In the genomic region with DNA sequence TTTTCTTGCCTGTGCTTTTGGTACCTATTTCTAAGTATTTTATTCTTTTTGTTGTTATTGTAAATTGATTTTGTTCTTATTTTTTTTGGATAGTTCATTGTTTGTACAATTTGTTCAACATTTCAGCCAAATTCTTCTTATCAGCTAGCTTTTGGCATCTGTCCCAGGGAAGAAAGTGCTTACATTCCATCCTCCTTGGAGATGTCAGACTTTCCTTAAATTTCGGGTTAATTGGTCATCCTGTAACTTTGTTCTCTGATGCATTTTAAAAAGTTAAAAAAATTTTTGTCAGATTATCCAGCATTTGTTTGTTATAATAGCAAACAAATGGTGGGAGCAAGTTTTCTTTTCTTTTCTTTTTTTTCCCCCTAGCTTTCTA, we compare ENCODE assay signal across 18 cellular contexts.
DNase-seq lines count a peak whose midpoint lies in the region; ATAC-seq, FAIRE-seq and TF ChIP-seq lines count a peak whose summit lies in the region.
"Had no signal": no experiment of that assay in that cellular context is flagged by ENCODE, and none has a peak within 500 bp of the region (broad histone marks: within the 10 kb centered on the region; RNA-seq: fewer than 3 reads in every experiment).

No MANE protein-coding gene starts in this region.

- CTCF ChIA-PET in K562 (lab: Yijun Ruan, JAX; ENCODE audit: low intra/inter-chr PET ratio), result interaction anchor here (1.9 kb wide), 1 partner anchor 741 kb away, joined by 9 read pairs; no protein-coding TSS in a partner anchor

- ATAC-seq in K562 (no peak), GM19328 (IDR thresholded peaks at IDR 0.05; ENCODE audit: unreplicated experiment) (no peak)

- intact Hi-C loops in K562 (cut with micrococcal nuclease), result loop anchor here (1.0 to 5.0 kb wide), 4 partner anchors 104 to 865 kb away; no protein-coding TSS in a partner anchor

- BruUV-seq in K562 (replicated peaks; lab: Mats Ljungman, UMichigan), result no TSS peak

- H3K36me3 ChIP-seq in K562 (ENCODE audit: control insufficient read depth, insufficient read depth, low read length), result no peaks in the 10 kb centered on the region
- H3K36me3 ChIP-seq: BLaER1 treated with 17β-estradiol and CSF1 and Interleukin-3, amounts not matched to agents 10 nM and 100 nM had no signal

- no peak for TF ChIP-seq RAD21 in K562 (CRISPR knock-in tag; conservative IDR thresholded peaks at IDR 0.05 in 1 of 2, IDR thresholded peaks at IDR 0.05 in 1 of 2)

- no peaks in the 10 kb centered on the region for H3K36me3 Mint-ChIP-seq in nephron (ENCODE audit: low read depth)
- H3K36me3 Mint-ChIP-seq in chondrocyte (ENCODE audit: low read depth), result no peaks in the 10 kb centered on the region

- no peak for FAIRE-seq in K562 (lab: Jason Lieb, UNC)
- FAIRE-seq: A549, GM12878, HTR-8/SVneo, RCC 7860 had no signal

- no peaks in the 10 kb centered on the region for H3K4me1 ChIP-seq in K562 (replicated peaks in 1 of 2; ENCODE audit: control insufficient read depth in 2 of 2, insufficient read depth in 2 of 2, low read length in 2 of 2)
- H3K4me1 ChIP-seq: A549; BLaER1 treated with 17β-estradiol and CSF1 and Interleukin-3, amounts not matched to agents 10 nM and 100 nM had no signal

- H3K79me2 ChIP-seq in K562 (ENCODE audit: control insufficient read depth, insufficient read depth, low read length), result no peaks in the 10 kb centered on the region

- no peaks in the 10 kb centered on the region for H3K9me3 ChIP-seq in K562 (replicated peaks; ENCODE audit: control insufficient read depth, insufficient read depth, low read depth, low read length)
- H3K9me3 ChIP-seq: A549 had no signal

- H3K27me3 ChIP-seq in K562 (ENCODE audit: control insufficient read depth in 2 of 2, insufficient read depth in 2 of 2, low read length in 2 of 2), result no peaks in the 10 kb centered on the region
- H3K27me3 ChIP-seq: BLaER1 treated with 17β-estradiol and CSF1 and Interleukin-3, amounts not matched to agents 10 nM and 100 nM had no signal

- H3K9me3 Mint-ChIP-seq in nephron, result peaks cover 14% of the 10 kb centered on the region
- peaks cover 4% of the 10 kb centered on the region for H3K9me3 Mint-ChIP-seq in chondrocyte (ENCODE audit: low read depth)
- H3K9me3 Mint-ChIP-seq: CD4-positive, alpha-beta T cell had no signal

- TF ChIP-seq CTCF in K562 (IDR thresholded peaks at IDR 0.05 in 2 of 3, conservative IDR thresholded peaks at IDR 0.05 in 1 of 3; ENCODE audit: insufficient read depth in 2 of 3, low read depth in 1 of 3, low read length in 3 of 3) (no peak), fibroblast of the aortic adventitia (IDR thresholded peaks at IDR 0.05; ENCODE audit: insufficient read depth, low read length) (no peak), nephron (IDR thresholded peaks at IDR 0.05; ENCODE audit: unreplicated experiment in 3 of 3) (no peak), chondrocyte (IDR thresholded peaks at IDR 0.05) (no peak)

- POLR2A ChIA-PET in K562 (lab: Yijun Ruan, JAX), result no interaction called here

- TF ChIP-seq POLR2A in K562 (conservative IDR thresholded peaks at IDR 0.05), result no peak

- H3K4me2 ChIP-seq in K562 (ENCODE audit: insufficient read depth, low read length), result no peak overlapping the region
- H3K4me2 ChIP-seq: A549; BLaER1 treated with 17β-estradiol and CSF1 and Interleukin-3, amounts not matched to agents 10 nM and 100 nM; GM23338 had no signal

- H3K4me3 ChIP-seq in K562 (no peak overlapping the region), fibroblast of the aortic adventitia (ENCODE audit: low read depth, low read length) (no peak overlapping the region)
- H3K4me3 ChIP-seq: A549; BLaER1 treated with 17β-estradiol and CSF1 and Interleukin-3, amounts not matched to agents 10 nM and 100 nM; GM12878; GM23338; SK-N-MC had no signal

- H3K4me1 Mint-ChIP-seq in nephron, result peaks cover 24% of the 10 kb centered on the region
- no peaks in the 10 kb centered on the region for H3K4me1 Mint-ChIP-seq in chondrocyte (ENCODE audit: low read depth)
- H3K4me1 Mint-ChIP-seq: GM23338 had no signal

- DNase-seq in EH (ENCODE audit: low read depth), result peak; percentile 2
- no peak for DNase-seq in K562 (ENCODE audit: extremely low read depth in 1 of 4, low spot score in 3 of 4)
- DNase-seq in fibroblast of the aortic adventitia (ENCODE audit: low read depth), result peak; percentile 33
- DNase-seq in MV-4-11 (lab: John Stamatoyannopoulos, UW), result no peak
- no peak for DNase-seq in activated naive CD4-positive, alpha-beta T cell treated with Interleukin-2 at 50 U/mL for 16 hours
- DNase-seq in chondrocyte (ENCODE audit: low spot score), result no peak
- DNase-seq: CD4-positive, alpha-beta T cell; SIG-M5 had no signal

- H3K4me3 Mint-ChIP-seq in nephron (no peak overlapping the region), chondrocyte (ENCODE audit: unreplicated experiment) (no peak overlapping the region)
- H3K4me3 Mint-ChIP-seq: CD4-positive, alpha-beta T cell; GM23338; H9 had no signal

- peak overlapping the region; percentile 4 to 91 (median 88) for H3K27ac Mint-ChIP-seq in nephron
- no peak overlapping the region for H3K27ac Mint-ChIP-seq in chondrocyte (ENCODE audit: unreplicated experiment)
- H3K27ac Mint-ChIP-seq: CD4-positive, alpha-beta T cell; GM23338; H9 had no signal

- no peak overlapping the region for H3K9ac ChIP-seq in K562 (ENCODE audit: insufficient read depth in 1 of 2, low read depth in 2 of 2, low read length in 2 of 2)
- H3K9ac ChIP-seq: BLaER1 treated with 17β-estradiol and CSF1 and Interleukin-3, amounts not matched to agents 10 nM and 100 nM had no signal

- H3K27ac ChIP-seq in K562 (ENCODE audit: extremely low read depth, low read depth, low read length), result no peak overlapping the region
- H3K27ac ChIP-seq: A549; BLaER1 treated with 17β-estradiol and CSF1 and Interleukin-3, amounts not matched to agents 10 nM and 100 nM; SK-N-MC had no signal

- in situ Hi-C loops in K562 (cut with MboI), result loop anchor here (5.0 kb wide), 1 partner anchor 610 kb away; no protein-coding TSS in a partner anchor

- H3K9me1 ChIP-seq in K562 (ENCODE audit: control insufficient read depth, insufficient read depth, low read length), result no peaks in the 10 kb centered on the region

- no peaks in the 10 kb centered on the region for H4K20me1 ChIP-seq in K562 (replicated peaks; ENCODE audit: control insufficient read depth, insufficient read depth, low read length)
- H4K20me1 ChIP-seq: BLaER1 treated with 17β-estradiol and CSF1 and Interleukin-3, amounts not matched to agents 10 nM and 100 nM had no signal

- 67% methylated on average over 1 of the region's 1 CpG for WGBS in K562 (ENCODE audit: insufficient coverage, low coverage, missing lambda C conversion rate)

- no peak overlapping the region for H2AFZ ChIP-seq in K562 (ENCODE audit: low read depth, low read length)
- H2AFZ ChIP-seq: GM23338 had no signal

- no peak for TF ChIP-seq EP300 in K562 (IDR thresholded peaks at IDR 0.05; ENCODE audit: low read length)

- H3K27me3 Mint-ChIP-seq in nephron (ENCODE audit: low read depth) (no peaks in the 10 kb centered on the region), chondrocyte (ENCODE audit: low read depth) (peaks cover 26% of the 10 kb centered on the region)

TF ChIP-seq in K562, 482 proteins besides CTCF, POLR2A, EP300 and RAD21:
- no peak for TF ChIP-seq HNRNPH1 (optimal IDR thresholded peaks at IDR 0.05; ENCODE audit: low read depth, low read length)
- TF ChIP-seq, protein P1, sequence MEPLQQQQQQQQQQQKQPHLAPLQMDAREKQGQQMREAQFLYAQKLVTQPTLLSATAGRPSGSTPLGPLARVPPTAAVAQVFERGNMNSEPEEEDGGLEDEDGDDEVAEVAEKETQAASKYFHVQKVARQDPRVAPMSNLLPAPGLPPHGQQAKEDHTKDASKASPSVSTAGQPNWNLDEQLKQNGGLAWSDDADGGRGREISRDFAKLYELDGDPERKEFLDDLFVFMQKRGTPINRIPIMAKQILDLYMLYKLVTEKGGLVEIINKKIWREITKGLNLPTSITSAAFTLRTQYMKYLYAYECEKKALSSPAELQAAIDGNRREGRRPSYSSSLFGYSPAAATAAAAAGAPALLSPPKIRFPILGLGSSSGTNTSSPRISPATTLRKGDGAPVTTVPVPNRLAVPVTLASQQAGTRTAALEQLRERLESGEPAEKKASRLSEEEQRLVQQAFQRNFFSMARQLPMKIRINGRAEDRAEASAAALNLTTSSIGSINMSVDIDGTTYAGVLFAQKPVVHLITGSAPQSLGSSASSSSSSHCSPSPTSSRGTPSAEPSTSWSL (CRISPR knock-in tag; IDR thresholded peaks at IDR 0.05; ENCODE audit: borderline replicate concordance), result no peak
- TF ChIP-seq NFIC (IDR thresholded peaks at IDR 0.05), result peak; percentile 24; the same call in 1 of the 2 replicates
- TF ChIP-seq, protein P2, sequence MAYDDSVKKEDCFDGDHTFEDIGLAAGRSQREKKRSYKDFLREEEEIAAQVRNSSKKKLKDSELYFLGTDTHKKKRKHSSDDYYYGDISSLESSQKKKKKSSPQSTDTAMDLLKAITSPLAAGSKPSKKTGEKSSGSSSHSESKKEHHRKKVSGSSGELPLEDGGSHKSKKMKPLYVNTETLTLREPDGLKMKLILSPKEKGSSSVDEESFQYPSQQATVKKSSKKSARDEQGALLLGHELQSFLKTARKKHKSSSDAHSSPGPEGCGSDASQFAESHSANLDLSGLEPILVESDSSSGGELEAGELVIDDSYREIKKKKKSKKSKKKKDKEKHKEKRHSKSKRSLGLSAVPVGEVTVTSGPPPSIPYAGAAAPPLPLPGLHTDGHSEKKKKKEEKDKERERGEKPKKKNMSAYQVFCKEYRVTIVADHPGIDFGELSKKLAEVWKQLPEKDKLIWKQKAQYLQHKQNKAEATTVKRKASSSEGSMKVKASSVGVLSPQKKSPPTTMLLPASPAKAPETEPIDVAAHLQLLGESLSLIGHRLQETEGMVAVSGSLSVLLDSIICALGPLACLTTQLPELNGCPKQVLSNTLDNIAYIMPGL (CRISPR knock-in tag; IDR thresholded peaks at IDR 0.05), result no peak
- no peak for TF ChIP-seq XRCC3 (IDR thresholded peaks at IDR 0.05)
- no peak for TF ChIP-seq NFIX (CRISPR knock-in tag; IDR thresholded peaks at IDR 0.05; ENCODE audit: low read depth)
- no peak for TF ChIP-seq NEUROD1 (IDR thresholded peaks at IDR 0.05; ENCODE audit: borderline replicate concordance, low read depth, low read length, partially characterized antibody)
- no peak for TF ChIP-seq JUNB (CRISPR knock-in tag; conservative IDR thresholded peaks at IDR 0.05)
- TF ChIP-seq ZNF282 (CRISPR knock-in tag; IDR thresholded peaks at IDR 0.05), result no peak

Comparison
In these comparisons a context has a peak if more than half of its experiments do, and no peak if none do; other contexts are left out.
1. DNase-seq: peak in EH (single experiment) and fibroblast of the aortic adventitia (single experiment); none in K562 (0 of 4), MV-4-11 (single experiment), activated naive CD4-positive, alpha-beta T cell treated with Interleukin-2 at 50 U/mL for 16 hours (single experiment) and chondrocyte (single experiment).